In the genomic region with DNA sequence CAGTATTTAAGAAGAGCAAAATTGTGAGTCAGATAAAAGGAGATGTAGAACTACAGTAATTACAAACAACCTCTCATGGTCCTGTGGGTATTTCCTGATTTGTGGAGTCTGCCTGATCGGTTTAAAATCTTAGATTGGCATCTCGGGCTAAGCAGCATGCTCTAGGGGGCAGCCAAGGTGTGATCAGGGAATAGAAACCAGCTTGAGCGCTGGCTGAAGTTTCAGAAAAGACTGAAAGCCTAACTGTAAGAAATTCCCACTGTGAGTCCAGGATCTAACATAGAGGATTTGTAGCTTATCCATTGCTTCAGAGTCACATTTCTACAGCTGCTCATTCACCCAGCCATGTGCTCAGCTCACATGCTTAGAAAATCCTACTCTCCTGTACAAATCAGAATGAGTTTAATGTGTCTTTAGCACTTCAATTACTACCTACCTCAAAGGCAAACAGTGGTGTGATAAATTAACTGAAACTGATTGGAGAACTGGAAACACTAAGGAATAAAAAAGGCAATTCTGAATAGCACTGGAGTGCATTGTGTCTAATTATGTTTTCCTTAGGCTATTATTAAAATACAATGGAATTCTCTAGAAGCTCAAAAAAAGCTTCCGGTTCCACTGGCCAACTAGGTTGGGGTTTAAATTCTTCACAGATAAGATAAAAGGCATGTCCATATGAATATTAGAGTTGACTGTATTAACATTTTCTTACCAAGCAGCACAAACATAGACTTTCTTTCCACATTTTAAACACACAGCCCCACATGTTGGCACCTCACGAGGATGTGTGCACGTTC, we compare ENCODE assay signal across 8 cellular contexts.
DNase-seq lines count a peak whose midpoint lies in the region; ATAC-seq, FAIRE-seq and TF ChIP-seq lines count a peak whose summit lies in the region.

No MANE protein-coding gene starts in this region.

- no peaks in the 10 kb centered on the region for H3K27me3 ChIP-seq in foreskin keratinocyte

- H3K27ac ChIP-seq in foreskin keratinocyte, result no peak overlapping the region

- H3K4me1 ChIP-seq in foreskin keratinocyte, result peaks cover 4% of the 10 kb centered on the region

- peak; percentile 80 for FAIRE-seq in GM18507 (lab: Jason Lieb, UNC)

- ATAC-seq in foreskin keratinocyte, result no peak
- no peak for ATAC-seq in HG02938 (IDR thresholded peaks at IDR 0.05; ENCODE audit: unreplicated experiment)

- TF ChIP-seq CTCF in foreskin keratinocyte (conservative IDR thresholded peaks at IDR 0.05), result peak; percentile 62

- DNase-seq in A172 (ENCODE audit: low spot score) (peak; percentile 13), GM18507 (ENCODE audit: extremely low spot score, insufficient read length, low read depth) (no peak), NCI-H69 (lab: John Stamatoyannopoulos, UW) (peak; percentile 26), foreskin keratinocyte (no peak), foreskin melanocyte (no peak), OCI-M2 (lab: John Stamatoyannopoulos, UW; ENCODE audit: unreplicated experiment) (no peak)
- DNase-seq in activated CD8-positive, alpha-beta memory T cell treated with anti-CD3 and anti-CD28 coated beads, Interleukin-2, amount 50 U/mL, for 48 hours, result no peak

Comparison
In these comparisons a context has a peak if more than half of its experiments do, and no peak if none do; other contexts are left out.
1. DNase-seq: peak in A172 (single experiment) and NCI-H69 (single experiment); none in GM18507 (single experiment), foreskin keratinocyte (0 of 2), foreskin melanocyte (single experiment), OCI-M2 (single experiment) and activated CD8-positive, alpha-beta memory T cell treated with anti-CD3 and anti-CD28 coated beads, Interleukin-2, amount 50 U/mL, for 48 hours (single experiment).